Comparison of ENCODE assay signal across 17 cellular contexts in genomic region chr2:65607906-65608305, GRCh38.
DNase-seq lines count a peak whose midpoint lies in the region; ATAC-seq, FAIRE-seq and TF ChIP-seq lines count a peak whose summit lies in the region.
"Had no signal": no experiment of that assay in that cellular context is flagged by ENCODE, and none has a peak within 500 bp of the region (broad histone marks: within the 10 kb centered on the region; RNA-seq: fewer than 3 reads in every experiment).

No MANE protein-coding gene starts in this region.

- peaks cover 23% of the 10 kb centered on the region for H3F3A ChIP-seq in DOHH2 (ENCODE audit: control insufficient read depth, insufficient read depth)
- H3F3A ChIP-seq in OCI-LY1 (ENCODE audit: insufficient read depth, low read length) = no peaks in the 10 kb centered on the region

- H4K20me1 ChIP-seq in DOHH2 (ENCODE audit: control insufficient read depth, insufficient read depth, low read depth, low read length) (no peaks in the 10 kb centered on the region), OCI-LY1 (ENCODE audit: insufficient read depth, low read length) (no peaks in the 10 kb centered on the region), keratinocyte (ENCODE audit: control insufficient read depth, extremely low read depth, insufficient read depth, low read length) (no peaks in the 10 kb centered on the region)

- no peaks in the 10 kb centered on the region for H3K9me1 ChIP-seq in keratinocyte (ENCODE audit: control insufficient read depth, extremely low read depth, insufficient read depth, low read length)

- H2AFZ ChIP-seq in OCI-LY1 (ENCODE audit: low read length) = no peak overlapping the region
- peak overlapping the region; percentile 56 for H2AFZ ChIP-seq in keratinocyte (ENCODE audit: control insufficient read depth, low read length)

- H3K9me3 Mint-ChIP-seq in stimulated activated naive B cell treated with anti-CD40 and anti-IgM and Interleukin-4, amounts not matched to agents 10 μg/mL and 1 μg/mL and 100 μg/mL, for 72 hours = peaks cover 0 to 2% of the 10 kb centered on the region in 2 donors
- H3K9me3 Mint-ChIP-seq: CD8-positive, alpha-beta T cell; H9 had no signal

- H3K27me3 ChIP-seq in DOHH2 (ENCODE audit: control insufficient read depth, low read length) = no peaks in the 10 kb centered on the region
- no peaks in the 10 kb centered on the region for H3K27me3 ChIP-seq in OCI-LY1 (ENCODE audit: insufficient read depth, low read length)
- H3K27me3 ChIP-seq in keratinocyte (ENCODE audit: control insufficient read depth, extremely low read depth, insufficient read depth, low read length) = no peaks in the 10 kb centered on the region

- DNase-seq in keratinocyte (ENCODE audit: low read depth, low spot score) (no peak), ACHN (no peak), OCI-M1 (lab: John Stamatoyannopoulos, UW) (no peak), NCI-H748 treated with DMSO at 0.1 percent for 48 hours (lab: John Stamatoyannopoulos, UW) (no peak)
- no peak for DNase-seq in stimulated activated naive B cell treated with anti-CD40 and anti-IgM and Interleukin-4, amounts not matched to agents 10 μg/mL and 1 μg/mL and 100 μg/mL, for 72 hours
- DNase-seq: CD8-positive, alpha-beta T cell; H9; KBM-7; NCI-H1048; NCI-H1694; NCI-H2171; NCI-H446 treated with DMSO at 0.1 percent for 48 hours; NCI-H774; SHP77 treated with DMSO at 0.1 percent for 48 hours had no signal

- dilution Hi-C loops in keratinocyte (cut with MboI; ENCODE audit: extremely low pct_ligation_motif_present, low sequenced_read_pairs) = no loop called here

- H3K9ac ChIP-seq in OCI-LY1 (ENCODE audit: low read length) = no peak overlapping the region
- no peak overlapping the region for H3K9ac ChIP-seq in keratinocyte (ENCODE audit: control insufficient read depth, extremely low read depth, insufficient read depth, low read length)

- H3K36me3 Mint-ChIP-seq in stimulated activated naive B cell treated with anti-CD40 and anti-IgM and Interleukin-4, amounts not matched to agents 10 μg/mL and 1 μg/mL and 100 μg/mL, for 72 hours = peaks cover 0 to 6% of the 10 kb centered on the region in 2 donors
- H3K36me3 Mint-ChIP-seq: CD8-positive, alpha-beta T cell had no signal

- H3K4me3 ChIP-seq in DOHH2 (ENCODE audit: low read length) = no peak overlapping the region
- H3K4me3 ChIP-seq in OCI-LY1 (ENCODE audit: low read depth, low read length, poor library complexity, severe bottlenecking) = no peak overlapping the region
- no peak overlapping the region for H3K4me3 ChIP-seq in keratinocyte (ENCODE audit: control insufficient read depth in 2 of 3, extremely low read depth in 1 of 3, insufficient read depth in 2 of 3, low read depth in 1 of 3, low read length in 3 of 3)

- H3K4me1 ChIP-seq in DOHH2 (ENCODE audit: control insufficient read depth, low read length) = peaks cover 59% of the 10 kb centered on the region
- H3K4me1 ChIP-seq in OCI-LY1 (ENCODE audit: insufficient read depth, low read length, severe bottlenecking) = peaks cover 52% of the 10 kb centered on the region
- H3K4me1 ChIP-seq in keratinocyte (ENCODE audit: control insufficient read depth, extremely low read depth, insufficient read depth, low read length) = peaks cover 27% of the 10 kb centered on the region

- H3K27ac ChIP-seq in DOHH2 (ENCODE audit: low read depth, low read length) (peak overlapping the region; percentile 94; the same call in 1 of the 2 replicates), OCI-LY1 (ENCODE audit: low read depth, low read length, poor library complexity, severe bottlenecking) (peak overlapping the region; percentile 96), keratinocyte (ENCODE audit: control insufficient read depth, insufficient read depth, low read length) (no peak overlapping the region)

- TF ChIP-seq CTCF in DOHH2 (IDR thresholded peaks at IDR 0.05; ENCODE audit: low read depth, low read length, poor library complexity, severe bottlenecking) (no peak), OCI-LY1 (IDR thresholded peaks at IDR 0.05; ENCODE audit: low read length) (no peak), keratinocyte (optimal IDR thresholded peaks at IDR 0.05 in 1 of 3, IDR thresholded peaks at IDR 0.05 in 1 of 3, conservative IDR thresholded peaks at IDR 0.05 in 1 of 3; ENCODE audit: extremely low read depth in 1 of 3, insufficient read depth in 2 of 3, low read length in 3 of 3) (no peak)

- FAIRE-seq in keratinocyte (lab: Jason Lieb, UNC) = no peak

- no peak overlapping the region for H3K4me2 ChIP-seq in DOHH2 (ENCODE audit: low read length)
- no peak overlapping the region for H3K4me2 ChIP-seq in OCI-LY1 (ENCODE audit: low read length)
- no peak overlapping the region for H3K4me2 ChIP-seq in keratinocyte (ENCODE audit: control insufficient read depth, extremely low read depth, insufficient read depth, low read depth, low read length)

- no peaks in the 10 kb centered on the region for H3K79me2 ChIP-seq in DOHH2 (ENCODE audit: control insufficient read depth, low read length)
- H3K79me2 ChIP-seq in OCI-LY1 (ENCODE audit: insufficient read depth, low read length) = no peaks in the 10 kb centered on the region
- no peaks in the 10 kb centered on the region for H3K79me2 ChIP-seq in keratinocyte (ENCODE audit: control insufficient read depth, insufficient read depth, low read length)

- H3K9me3 ChIP-seq in DOHH2 (ENCODE audit: control insufficient read depth, insufficient read depth, low read length) (no peaks in the 10 kb centered on the region), OCI-LY1 (ENCODE audit: low read length) (no peaks in the 10 kb centered on the region), keratinocyte (ENCODE audit: control insufficient read depth, low read depth, low read length) (no peaks in the 10 kb centered on the region)

- no peaks in the 10 kb centered on the region for H3K27me3 Mint-ChIP-seq in stimulated activated naive B cell treated with anti-CD40 and anti-IgM and Interleukin-4, amounts not matched to agents 10 μg/mL and 1 μg/mL and 100 μg/mL, for 72 hours

- H3K36me3 ChIP-seq in DOHH2 (ENCODE audit: control insufficient read depth, low read length) (peaks cover 5% of the 10 kb centered on the region; the same call in 1 of the 2 replicates), OCI-LY1 (ENCODE audit: insufficient read depth, low read length) (no peaks in the 10 kb centered on the region), keratinocyte (ENCODE audit: control insufficient read depth in 2 of 2, extremely low read depth in 1 of 2, insufficient read depth in 2 of 2, low read length in 2 of 2) (no peaks in the 10 kb centered on the region)

- ATAC-seq in stimulated activated naive B cell treated with anti-CD40 and anti-IgM and Interleukin-4, amounts not matched to agents 10 μg/mL and 1 μg/mL and 100 μg/mL, for 72 hours (replicated peaks) = no peak
- ATAC-seq in HG02973 (IDR thresholded peaks at IDR 0.05; ENCODE audit: unreplicated experiment) = no peak
- ATAC-seq: CD8-positive, alpha-beta T cell had no signal

- no peak overlapping the region for H3K4me3 Mint-ChIP-seq in stimulated activated naive B cell treated with anti-CD40 and anti-IgM and Interleukin-4, amounts not matched to agents 10 μg/mL and 1 μg/mL and 100 μg/mL, for 72 hours
- H3K4me3 Mint-ChIP-seq: CD8-positive, alpha-beta T cell; H9 had no signal

- H3K4me1 Mint-ChIP-seq in stimulated activated naive B cell treated with anti-CD40 and anti-IgM and Interleukin-4, amounts not matched to agents 10 μg/mL and 1 μg/mL and 100 μg/mL, for 72 hours = peaks cover 55 to 76% of the 10 kb centered on the region in 2 donors

- H3K9me2 ChIP-seq in DOHH2 (replicated peaks; ENCODE audit: control insufficient read depth, low read length) = no peaks in the 10 kb centered on the region
- no peaks in the 10 kb centered on the region for H3K9me2 ChIP-seq in OCI-LY1 (ENCODE audit: low read depth, low read length)

- in situ Hi-C loops in ACHN (cut with HindIII; ENCODE audit: low pct_ligation_motif_present, low pct_unique_long_range_greater_than_20kb, low sequenced_read_pairs) = no loop called here

- H3K27ac Mint-ChIP-seq in stimulated activated naive B cell treated with anti-CD40 and anti-IgM and Interleukin-4, amounts not matched to agents 10 μg/mL and 1 μg/mL and 100 μg/mL, for 72 hours = peak overlapping the region; percentile 99
- H3K27ac Mint-ChIP-seq: CD8-positive, alpha-beta T cell had no signal
